Comparison of ENCODE assay signal across 16 cellular contexts in the genomic region with DNA sequence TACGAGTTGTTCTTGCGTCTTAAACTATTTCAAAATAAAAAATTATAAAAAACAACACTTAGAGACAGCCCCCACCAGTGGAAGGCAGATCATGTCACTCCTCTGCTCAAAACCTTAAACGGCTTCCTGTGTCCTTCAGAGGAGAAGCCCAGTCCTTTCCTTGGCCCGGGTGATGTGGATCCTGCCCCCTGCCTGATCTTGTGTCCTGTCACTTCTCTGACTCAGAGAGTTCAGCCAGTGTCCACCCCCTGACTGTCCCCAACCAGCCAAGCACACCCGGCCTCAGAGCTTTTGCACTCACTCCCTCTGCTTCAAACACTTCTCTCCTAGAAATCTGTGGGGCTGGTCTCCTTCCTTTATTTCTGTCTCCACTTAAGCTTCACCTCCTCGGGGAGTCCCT. TPM values are rescaled to one million over a fixed set of nuclear protein-coding genes. Genes with fewer than 3 reads are reported as not detected.
DNase-seq lines count a peak whose midpoint lies in the region; ATAC-seq, FAIRE-seq and TF ChIP-seq lines count a peak whose summit lies in the region.
"Had no signal": no experiment of that assay in that cellular context is flagged by ENCODE, and none has a peak within 500 bp of the region (broad histone marks: within the 10 kb centered on the region; RNA-seq: fewer than 3 reads in every experiment).

No MANE protein-coding gene starts in this region.

- no peak overlapping the region for H3K9ac ChIP-seq in kidney (ENCODE audit: low read length in 2 of 2)

- peak overlapping the region; percentile 74 for H3K27ac Mint-ChIP-seq in activated T-helper 1 cell treated with anti-CD3 and anti-CD28 coated beads, Interleukin-12 subunit alpha, Interleukin-12 subunit beta, Interleukin-2, Interleukin-4 antibody, amounts not matched to agents 30 ng/mL and 10 ng/mL and 1 ng/mL, durations not matched to agents 14 hours and 24 hours and 36 hours
- H3K27ac Mint-ChIP-seq in stimulated activated effector memory CD8-positive, alpha-beta T cell treated with anti-CD3 and anti-CD28 coated beads, Interleukin-12 subunit alpha, Interleukin-12 subunit beta, amount 100 ng/mL, for 72 hours = peak overlapping the region; percentile 98

- no peaks in the 10 kb centered on the region for H3K27me3 ChIP-seq in brain microvascular endothelial cell (replicated peaks)
- H3K27me3 ChIP-seq: esophagus squamous epithelium had no signal

- H3K27me3 Mint-ChIP-seq in activated T-cell treated with anti-CD3 and anti-CD28 coated beads, Interleukin-2, amount 50 U/mL, for 4 hours (ENCODE audit: low read depth) = no peaks in the 10 kb centered on the region
- H3K27me3 Mint-ChIP-seq in activated T-helper 1 cell treated with anti-CD3 and anti-CD28 coated beads, Interleukin-12 subunit alpha, Interleukin-12 subunit beta, Interleukin-2, Interleukin-4 antibody, amounts not matched to agents 30 ng/mL and 10 ng/mL and 1 ng/mL, durations not matched to agents 14 hours and 24 hours and 36 hours (ENCODE audit: insufficient read depth) = peaks cover 2% of the 10 kb centered on the region

- H3K36me3 Mint-ChIP-seq in activated T-cell treated with anti-CD3 and anti-CD28 coated beads, Interleukin-2, amount 50 U/mL, for 4 hours (ENCODE audit: insufficient read depth) = peaks cover 1% of the 10 kb centered on the region
- H3K36me3 Mint-ChIP-seq in activated T-helper 1 cell treated with anti-CD3 and anti-CD28 coated beads, Interleukin-12 subunit alpha, Interleukin-12 subunit beta, Interleukin-2, Interleukin-4 antibody, amounts not matched to agents 30 ng/mL and 10 ng/mL and 1 ng/mL, durations not matched to agents 14 hours and 24 hours and 36 hours (ENCODE audit: low read depth) = peaks cover 2% of the 10 kb centered on the region
- peaks cover 23% of the 10 kb centered on the region for H3K36me3 Mint-ChIP-seq in stimulated activated effector memory CD8-positive, alpha-beta T cell treated with anti-CD3 and anti-CD28 coated beads, Interleukin-12 subunit alpha, Interleukin-12 subunit beta, amount 100 ng/mL, for 72 hours

- no peak for ATAC-seq in activated T-cell treated with anti-CD3 and anti-CD28 coated beads, Interleukin-2, amount 50 U/mL, for 4 hours
- ATAC-seq in stimulated activated effector memory CD8-positive, alpha-beta T cell treated with anti-CD3 and anti-CD28 coated beads, Interleukin-12 subunit alpha, Interleukin-12 subunit beta, amount 100 ng/mL, for 72 hours = no peak
- no peak for ATAC-seq in GM18909 (IDR thresholded peaks at IDR 0.05; ENCODE audit: poor library complexity, unreplicated experiment)
- ATAC-seq: HCT116 had no signal

- peak overlapping the region; percentile 25 for H3K4me3 Mint-ChIP-seq in activated T-cell treated with anti-CD3 and anti-CD28 coated beads, Interleukin-2, amount 50 U/mL, for 4 hours
- no peak overlapping the region for H3K4me3 Mint-ChIP-seq in activated T-helper 1 cell treated with anti-CD3 and anti-CD28 coated beads, Interleukin-12 subunit alpha, Interleukin-12 subunit beta, Interleukin-2, Interleukin-4 antibody, amounts not matched to agents 30 ng/mL and 10 ng/mL and 1 ng/mL, durations not matched to agents 14 hours and 24 hours and 36 hours
- peak overlapping the region; percentile 92 for H3K4me3 Mint-ChIP-seq in stimulated activated effector memory CD8-positive, alpha-beta T cell treated with anti-CD3 and anti-CD28 coated beads, Interleukin-12 subunit alpha, Interleukin-12 subunit beta, amount 100 ng/mL, for 72 hours

- H3K4me1 ChIP-seq in kidney (ENCODE audit: control insufficient read depth in 1 of 2, insufficient read depth in 1 of 2, low read depth in 1 of 2, low read length in 2 of 2) = peaks cover 8 to 11% of the 10 kb centered on the region in 2 donors

- H3K4me3 ChIP-seq in kidney (ENCODE audit: low read length in 2 of 2) (no peak overlapping the region), brain microvascular endothelial cell (ENCODE audit: low read depth, low read length) (no peak overlapping the region)
- H3K4me3 ChIP-seq: esophagus squamous epithelium had no signal

- in situ Hi-C loops in brain microvascular endothelial cell (cut with HindIII; ENCODE audit: low pct_ligation_motif_present, low sequenced_read_pairs) = no loop called here

- H3K27ac ChIP-seq in kidney (ENCODE audit: low read depth in 2 of 2, low read length in 2 of 2) (peak overlapping the region in 1 of 2 donors; percentile 51), brain microvascular endothelial cell (no peak overlapping the region)
- H3K27ac ChIP-seq: HL-60 had no signal

- H3K36me3 ChIP-seq in kidney (ENCODE audit: control insufficient read depth in 1 of 2, insufficient read depth in 2 of 2, low read length in 2 of 2) (no peaks in the 10 kb centered on the region), brain microvascular endothelial cell (replicated peaks) (no peaks in the 10 kb centered on the region)
- H3K36me3 ChIP-seq: esophagus squamous epithelium had no signal

- no peaks in the 10 kb centered on the region for H3K9me3 Mint-ChIP-seq in activated T-cell treated with anti-CD3 and anti-CD28 coated beads, Interleukin-2, amount 50 U/mL, for 4 hours
- no peaks in the 10 kb centered on the region for H3K9me3 Mint-ChIP-seq in activated T-helper 1 cell treated with anti-CD3 and anti-CD28 coated beads, Interleukin-12 subunit alpha, Interleukin-12 subunit beta, Interleukin-2, Interleukin-4 antibody, amounts not matched to agents 30 ng/mL and 10 ng/mL and 1 ng/mL, durations not matched to agents 14 hours and 24 hours and 36 hours
- H3K9me3 Mint-ChIP-seq in stimulated activated effector memory CD8-positive, alpha-beta T cell treated with anti-CD3 and anti-CD28 coated beads, Interleukin-12 subunit alpha, Interleukin-12 subunit beta, amount 100 ng/mL, for 72 hours = no peaks in the 10 kb centered on the region

- intact Hi-C loops in activated T-helper 1 cell treated with anti-CD3 and anti-CD28 coated beads, Interleukin-12 subunit alpha, Interleukin-12 subunit beta, Interleukin-2, Interleukin-4 antibody, amounts not matched to agents 30 ng/mL and 10 ng/mL and 1 ng/mL, durations not matched to agents 14 hours and 24 hours and 36 hours (cut with micrococcal nuclease) = loop anchor here (10.0 kb wide), 1 partner anchor 392 kb away; no protein-coding TSS in a partner anchor
- intact Hi-C loops in kidney (cut with DNase I) = no loop called here

- TF ChIP-seq CTCF in kidney (IDR thresholded peaks at IDR 0.05; ENCODE audit: borderline replicate concordance, extremely low read depth, insufficient read depth) (no peak), brain microvascular endothelial cell (IDR thresholded peaks at IDR 0.05; ENCODE audit: low read depth, low read length, missing control alignments) (no peak)

- no peaks in the 10 kb centered on the region for H3K9me3 ChIP-seq in kidney (ENCODE audit: control insufficient read depth in 1 of 2, low read length in 2 of 2)
- H3K9me3 ChIP-seq: esophagus squamous epithelium had no signal

- no peak for DNase-seq in activated T-cell treated with anti-CD3 and anti-CD28 coated beads, Interleukin-2, amount 50 U/mL, for 4 hours
- DNase-seq in activated T-cell treated with anti-CD3 and anti-CD28 coated beads, Interleukin-2, amount 50 U/mL, for 48 hours = no peak
- DNase-seq in activated T-helper 1 cell treated with anti-CD3 and anti-CD28 coated beads, Interleukin-12 subunit alpha, Interleukin-12 subunit beta, Interleukin-2, Interleukin-4 antibody, amounts not matched to agents 30 ng/mL and 10 ng/mL and 1 ng/mL, durations not matched to agents 14 hours and 24 hours and 36 hours (ENCODE audit: low spot score) = no peak
- DNase-seq in kidney (peak; percentile 89), HPDE6-E6E7 (ENCODE audit: extremely low spot score) (no peak), brain microvascular endothelial cell (no peak)
- no peak for DNase-seq in stimulated activated effector memory CD8-positive, alpha-beta T cell treated with anti-CD3 and anti-CD28 coated beads, Interleukin-12 subunit alpha, Interleukin-12 subunit beta, amount 100 ng/mL, for 72 hours (ENCODE audit: low spot score in 2 of 2)
- DNase-seq: anterior cingulate cortex, cortex of kidney, esophagus squamous epithelium, NCI-H2029 treated with DMSO at 0.1 percent for 48 hours had no signal

- H3K4me1 Mint-ChIP-seq in activated T-cell treated with anti-CD3 and anti-CD28 coated beads, Interleukin-2, amount 50 U/mL, for 4 hours (ENCODE audit: low read depth) = peaks cover 68% of the 10 kb centered on the region
- peaks cover 51% of the 10 kb centered on the region for H3K4me1 Mint-ChIP-seq in activated T-helper 1 cell treated with anti-CD3 and anti-CD28 coated beads, Interleukin-12 subunit alpha, Interleukin-12 subunit beta, Interleukin-2, Interleukin-4 antibody, amounts not matched to agents 30 ng/mL and 10 ng/mL and 1 ng/mL, durations not matched to agents 14 hours and 24 hours and 36 hours (ENCODE audit: low read depth)
- peaks cover 82% of the 10 kb centered on the region for H3K4me1 Mint-ChIP-seq in stimulated activated effector memory CD8-positive, alpha-beta T cell treated with anti-CD3 and anti-CD28 coated beads, Interleukin-12 subunit alpha, Interleukin-12 subunit beta, amount 100 ng/mL, for 72 hours

- FAIRE-seq in kidney (lab: Jason Lieb, UNC) = no peak

RNA-seq across cellular contexts. Expression of a gene that starts 35.4 kb away (rescaled TPM):
- 1 to 10 TPM; 2.3 to 7.6 (median 5.1) TPM for total RNA-seq in activated T-cell treated with anti-CD3 and anti-CD28 coated beads, Interleukin-2, amount 50 U/mL, for 4 hours
- total RNA-seq in activated T-helper 1 cell treated with anti-CD3 and anti-CD28 coated beads, Interleukin-12 subunit alpha, Interleukin-12 subunit beta, Interleukin-2, Interleukin-4 antibody, amounts not matched to agents 30 ng/mL and 10 ng/mL and 1 ng/mL, durations not matched to agents 14 hours and 24 hours and 36 hours = 5.8 and 6.0 TPM in 2 replicates
- total RNA-seq in kidney = 0.60 TPM
- 1.4 TPM for polyA plus RNA-seq in kidney (ENCODE audit: insufficient read depth, low read depth, low replicate concordance)

RNA-seq across cellular contexts. Expression of a gene that starts 57.8 kb away (rescaled TPM):
- total RNA-seq in activated T-cell treated with anti-CD3 and anti-CD28 coated beads, Interleukin-2, amount 50 U/mL, for 4 hours = not detected
- total RNA-seq in activated T-helper 1 cell treated with anti-CD3 and anti-CD28 coated beads, Interleukin-12 subunit alpha, Interleukin-12 subunit beta, Interleukin-2, Interleukin-4 antibody, amounts not matched to agents 30 ng/mL and 10 ng/mL and 1 ng/mL, durations not matched to agents 14 hours and 24 hours and 36 hours = not detected in 2 replicates
- not detected for total RNA-seq in kidney
- 1.3 TPM for polyA plus RNA-seq in kidney (ENCODE audit: insufficient read depth, low read depth, low replicate concordance)
- total RNA-seq: activated CD8-positive, alpha-beta memory T cell treated with anti-CD3 and anti-CD28 coated beads for 36 hours; LHCN-M2 had no signal
